In the genomic region with DNA sequence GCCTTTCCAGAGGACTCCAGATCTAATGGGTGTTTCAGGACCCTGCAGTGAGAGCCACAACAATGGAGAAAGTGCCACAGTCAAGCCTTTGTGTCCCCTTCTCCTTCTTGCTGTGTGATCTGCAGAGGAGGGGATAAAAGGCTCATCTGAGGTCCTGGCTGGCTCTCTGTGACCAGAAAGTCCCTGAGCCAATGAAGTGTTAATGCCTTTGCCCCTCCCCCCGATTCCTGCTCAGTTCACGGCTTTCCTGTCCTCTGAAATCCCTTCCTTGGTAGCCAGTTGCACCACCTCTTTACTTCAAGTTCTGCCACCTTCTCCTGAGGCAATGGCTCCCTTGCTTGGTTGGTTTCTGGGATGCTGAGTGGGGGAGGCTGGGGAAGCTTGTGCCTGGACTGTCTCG, we compare ENCODE assay signal across 32 cellular contexts. TPM values are rescaled to one million over a fixed set of nuclear protein-coding genes. Genes with fewer than 3 reads are reported as not detected.
DNase-seq lines count a peak whose midpoint lies in the region; ATAC-seq and TF ChIP-seq lines count a peak whose summit lies in the region.
"Had no signal": no experiment of that assay in that cellular context is flagged by ENCODE, and none has a peak within 500 bp of the region (broad histone marks: within the 10 kb centered on the region; RNA-seq: fewer than 3 reads in every experiment).

No MANE protein-coding gene starts in this region.

- peaks cover 5% of the 10 kb centered on the region for H3K4me1 ChIP-seq in mesendoderm (ENCODE audit: control insufficient read depth, low read depth, low read length)
- peaks cover 42% of the 10 kb centered on the region for H3K4me1 ChIP-seq in OCI-LY7 (ENCODE audit: insufficient read depth, low read length, poor library complexity, severe bottlenecking)
- H3K4me1 ChIP-seq: adrenal gland had no signal

- H3K79me2 ChIP-seq in mesendoderm (ENCODE audit: control insufficient read depth, insufficient read depth, low read length): no peaks in the 10 kb centered on the region
- peaks cover 42% of the 10 kb centered on the region for H3K79me2 ChIP-seq in OCI-LY7 (ENCODE audit: insufficient read depth, low read depth, low read length)

- no peak overlapping the region for H3K4ac ChIP-seq in mesendoderm (ENCODE audit: low read depth, low read length)

- H3K27ac ChIP-seq in WERI-Rb-1 (no peak overlapping the region), mesendoderm (ENCODE audit: low read depth, low read length) (no peak overlapping the region), brain microvascular endothelial cell (no peak overlapping the region), OCI-LY7 (ENCODE audit: low read depth, low read length, poor library complexity, severe bottlenecking) (no peak overlapping the region)
- H3K27ac ChIP-seq: adrenal gland, tibial artery had no signal

- H3K27me3 ChIP-seq in WERI-Rb-1 (ENCODE audit: insufficient read depth, low read depth, severe bottlenecking) (peaks cover 8% of the 10 kb centered on the region), mesendoderm (ENCODE audit: insufficient read depth, low read length, poor library complexity) (no peaks in the 10 kb centered on the region), brain microvascular endothelial cell (replicated peaks) (no peaks in the 10 kb centered on the region)
- H3K27me3 ChIP-seq: adrenal gland, heart right ventricle, tibial artery had no signal

- DNase-seq in natural killer cell (no peak), WERI-Rb-1 (peak; percentile 25), mesendoderm (peak; percentile 63), D341Med (ENCODE audit: low spot score) (no peak), brain microvascular endothelial cell (no peak), OCI-LY7 (ENCODE audit: low spot score) (no peak)
- DNase-seq in natural killer cell treated with Interleukin-12 subunit alpha and Interleukin-12 subunit beta and Interleukin-15 and Interleukin-18, amount 100 ng/mL, for 72 hours (ENCODE audit: low spot score): no peak
- DNase-seq in activated CD4-positive, CD25-positive, alpha-beta regulatory T cell treated with anti-CD3 and anti-CD28 coated beads, Interleukin-2, amount 50 U/mL, for 72 hours: no peak
- DNase-seq: activated CD4-positive, alpha-beta T cell treated with anti-CD3 and anti-CD28 coated beads for 4 hours; adrenal gland; Caco-2; dermis blood vessel endothelial cell; DND-41; foreskin melanocyte; GF-D8; heart right ventricle; HFFc6; kidney; midbrain; MV-4-11; NCI-H1436 treated with DMSO at 0.1 percent for 48 hours; NCI-H2107; NCI-H345; posterior cingulate gyrus; right cardiac atrium; Right ventricle myocardium superior; stimulated activated CD4-positive, alpha-beta T cell treated with anti-CD3 and anti-CD28 coated beads, Interleukin-12 subunit alpha, Interleukin-12 subunit beta, amount 100 ng/mL, for 4 hours; stimulated activated CD4-positive, alpha-beta T cell treated with anti-CD3 and anti-CD28 coated beads, Interleukin-2, amount 100 ng/mL, for 48 hours; tibial artery had no signal

- CTCF ChIA-PET in OCI-LY7 (lab: Charles Lee; ENCODE audit: unreplicated experiment): no interaction called here

- no peak overlapping the region for H3K18ac ChIP-seq in mesendoderm (ENCODE audit: low read length)

- no peak overlapping the region for H2BK5ac ChIP-seq in mesendoderm (ENCODE audit: low read length)

- no peaks in the 10 kb centered on the region for H3K36me3 Mint-ChIP-seq in natural killer cell
- H3K36me3 Mint-ChIP-seq in natural killer cell treated with Interleukin-12 subunit alpha and Interleukin-12 subunit beta and Interleukin-15 and Interleukin-18, amount 100 ng/mL, for 72 hours: no peaks in the 10 kb centered on the region

- TF ChIP-seq CTCF in natural killer cell (IDR thresholded peaks at IDR 0.05) (no peak), WERI-Rb-1 (IDR thresholded peaks at IDR 0.05; ENCODE audit: low read depth, low read length) (no peak), brain microvascular endothelial cell (IDR thresholded peaks at IDR 0.05; ENCODE audit: low read depth, low read length, missing control alignments) (no peak), OCI-LY7 (conservative IDR thresholded peaks at IDR 0.05; ENCODE audit: low read length) (no peak)

- H3K4me2 ChIP-seq in mesendoderm (ENCODE audit: low read length): no peak overlapping the region
- H3K4me2 ChIP-seq in OCI-LY7 (ENCODE audit: low read length): no peak overlapping the region

- no peaks in the 10 kb centered on the region for H4K20me1 ChIP-seq in OCI-LY7 (ENCODE audit: insufficient read depth, low read length)

- WGBS in mesendoderm (ENCODE audit: extremely low coverage, insufficient coverage, low lambda C conversion rate): no CpG with 5 or more reads among the region's 3 CpGs

- POLR2A ChIA-PET in OCI-LY7 (lab: Charles Lee): interaction anchor here (2.2 to 11.2 kb wide), 2 partner anchors 13 to 22 kb away, joined by 9 to 173 read pairs; no protein-coding TSS in a partner anchor

- H3K56ac ChIP-seq in mesendoderm (ENCODE audit: low read length): no peak overlapping the region

- H3K9me3 ChIP-seq in WERI-Rb-1 (ENCODE audit: severe bottlenecking) (no peaks in the 10 kb centered on the region), OCI-LY7 (ENCODE audit: low read length) (no peaks in the 10 kb centered on the region)
- H3K9me3 ChIP-seq: adrenal gland, Caco-2, heart right ventricle, tibial artery had no signal

- peak overlapping the region; percentile 53 to 60 for H3K27ac Mint-ChIP-seq in natural killer cell
- H3K27ac Mint-ChIP-seq in natural killer cell treated with Interleukin-12 subunit alpha and Interleukin-12 subunit beta and Interleukin-15 and Interleukin-18, amount 100 ng/mL, for 72 hours: peak overlapping the region in 1 of 2 donors; percentile 68
- H3K27ac Mint-ChIP-seq: HFFc6 had no signal

- no peak overlapping the region for H2BK15ac ChIP-seq in mesendoderm (replicated peaks; ENCODE audit: low read depth)

- peaks cover 90 to 91% of the 10 kb centered on the region in 2 donors for H3K4me1 Mint-ChIP-seq in natural killer cell
- peaks cover 67 to 70% of the 10 kb centered on the region in 2 donors for H3K4me1 Mint-ChIP-seq in natural killer cell treated with Interleukin-12 subunit alpha and Interleukin-12 subunit beta and Interleukin-15 and Interleukin-18, amount 100 ng/mL, for 72 hours (ENCODE audit: low read depth in 2 of 2)

- no peak overlapping the region for H3K23ac ChIP-seq in mesendoderm (ENCODE audit: low read length)

- H3K9me3 Mint-ChIP-seq in natural killer cell: no peaks in the 10 kb centered on the region
- H3K9me3 Mint-ChIP-seq in natural killer cell treated with Interleukin-12 subunit alpha and Interleukin-12 subunit beta and Interleukin-15 and Interleukin-18, amount 100 ng/mL, for 72 hours: no peaks in the 10 kb centered on the region
- H3K9me3 Mint-ChIP-seq: HFFc6, neural crest cell had no signal

- H3K4me3 Mint-ChIP-seq in natural killer cell: no peak overlapping the region
- H3K4me3 Mint-ChIP-seq in natural killer cell treated with Interleukin-12 subunit alpha and Interleukin-12 subunit beta and Interleukin-15 and Interleukin-18, amount 100 ng/mL, for 72 hours: no peak overlapping the region
- H3K4me3 Mint-ChIP-seq: HFFc6, neural crest cell had no signal

- H3K9me2 ChIP-seq in OCI-LY7 (ENCODE audit: insufficient read depth, low read length): no peaks in the 10 kb centered on the region

- no peak overlapping the region for H4K5ac ChIP-seq in mesendoderm (ENCODE audit: low read length)

- no peak overlapping the region for H2BK120ac ChIP-seq in mesendoderm (ENCODE audit: low read depth, low read length)

- intact Hi-C loops in natural killer cell (cut with micrococcal nuclease): no loop called here
- intact Hi-C loops in OCI-LY7 (cut with micrococcal nuclease; ENCODE audit: unreplicated experiment): no loop called here

- no peak overlapping the region for H3K4me3 ChIP-seq in WERI-Rb-1 (ENCODE audit: low read depth, low read length)
- H3K4me3 ChIP-seq in mesendoderm (ENCODE audit: low read length): no peak overlapping the region
- no peak overlapping the region for H3K4me3 ChIP-seq in brain microvascular endothelial cell (ENCODE audit: low read depth, low read length)
- H3K4me3 ChIP-seq in OCI-LY7 (ENCODE audit: low read depth, low read length, poor library complexity, severe bottlenecking): no peak overlapping the region
- H3K4me3 ChIP-seq: adrenal gland, heart right ventricle, tibial artery had no signal

- H3K27me3 Mint-ChIP-seq in natural killer cell (ENCODE audit: low read depth in 2 of 2): no peaks in the 10 kb centered on the region
- no peaks in the 10 kb centered on the region for H3K27me3 Mint-ChIP-seq in natural killer cell treated with Interleukin-12 subunit alpha and Interleukin-12 subunit beta and Interleukin-15 and Interleukin-18, amount 100 ng/mL, for 72 hours

- in situ Hi-C loops in brain microvascular endothelial cell (cut with HindIII; ENCODE audit: low pct_ligation_motif_present, low sequenced_read_pairs): no loop called here

- no peak overlapping the region for H2AFZ ChIP-seq in OCI-LY7 (ENCODE audit: low read length)

- no peak for ATAC-seq in natural killer cell
- ATAC-seq in natural killer cell treated with Interleukin-12 subunit alpha and Interleukin-12 subunit beta and Interleukin-15 and Interleukin-18, amount 100 ng/mL, for 72 hours: no peak
- ATAC-seq: heart right ventricle, Panc1, right cardiac atrium, SK-N-SH treated with all-trans-retinoic acid at 6 μM for 48 hours had no signal

- H3K79me1 ChIP-seq in mesendoderm (ENCODE audit: low read length): no peaks in the 10 kb centered on the region

- no peak overlapping the region for H4K8ac ChIP-seq in mesendoderm (ENCODE audit: low read depth, low read length)

- no TSS peak for BruUV-seq in OCI-LY7 (replicated peaks; lab: Mats Ljungman, UMichigan)

- no peaks in the 10 kb centered on the region for H3K36me3 ChIP-seq in WERI-Rb-1
- no peaks in the 10 kb centered on the region for H3K36me3 ChIP-seq in mesendoderm (ENCODE audit: control insufficient read depth, insufficient read depth, low read length)
- H3K36me3 ChIP-seq in brain microvascular endothelial cell (replicated peaks): no peaks in the 10 kb centered on the region
- 0 out of 2 replicates have a peak, but pooled peaks cover 4% of the 10 kb centered on the region for H3K36me3 ChIP-seq in OCI-LY7 (ENCODE audit: insufficient read depth, low read length)
- H3K36me3 ChIP-seq: adrenal gland, tibial artery had no signal

- no peak overlapping the region for H2AK5ac ChIP-seq in mesendoderm (ENCODE audit: low read length)

- H3K9ac ChIP-seq in mesendoderm (ENCODE audit: low read length): no peak overlapping the region

RNA-seq across cellular contexts. Expression of a gene that starts 47.6 kb away (rescaled TPM):
- total RNA-seq in natural killer cell (100 to 1,000 TPM; 123 to 157 (median 148) TPM), OCI-LY7 (2022) (78.2 and 81.2 TPM in 2 replicates)
- total RNA-seq in natural killer cell treated with Interleukin-12 subunit alpha and Interleukin-12 subunit beta and Interleukin-15 and Interleukin-18, amount 100 ng/mL, for 72 hours: 10 to 100 TPM; 63.3 to 74.0 TPM
- polyA plus RNA-seq in mesendoderm (2013, experiment 1 of 2): 0.21 TPM
- 0.25 TPM for polyA plus RNA-seq in mesendoderm (2013, experiment 2 of 2)
- total RNA-seq in OCI-LY7 (2014; rRNA removed; shearing (Covaris generic)): 79.4 and 88.8 TPM in 2 replicates
- total RNA-seq: Caco-2 had no signal

Comparison
In these comparisons a context has a peak if more than half of its experiments do, and no peak if none do; other contexts are left out.
1. DNase-seq: peak in WERI-Rb-1 (single experiment) and mesendoderm (single experiment); none in natural killer cell (single experiment), natural killer cell treated with Interleukin-12 subunit alpha and Interleukin-12 subunit beta and Interleukin-15 and Interleukin-18, amount 100 ng/mL, for 72 hours (single experiment), D341Med (single experiment), brain microvascular endothelial cell (single experiment), OCI-LY7 (single experiment) and activated CD4-positive, CD25-positive, alpha-beta regulatory T cell treated with anti-CD3 and anti-CD28 coated beads, Interleukin-2, amount 50 U/mL, for 72 hours (single experiment).